ENCODE assay signal across 8 cellular contexts in the genomic region with DNA sequence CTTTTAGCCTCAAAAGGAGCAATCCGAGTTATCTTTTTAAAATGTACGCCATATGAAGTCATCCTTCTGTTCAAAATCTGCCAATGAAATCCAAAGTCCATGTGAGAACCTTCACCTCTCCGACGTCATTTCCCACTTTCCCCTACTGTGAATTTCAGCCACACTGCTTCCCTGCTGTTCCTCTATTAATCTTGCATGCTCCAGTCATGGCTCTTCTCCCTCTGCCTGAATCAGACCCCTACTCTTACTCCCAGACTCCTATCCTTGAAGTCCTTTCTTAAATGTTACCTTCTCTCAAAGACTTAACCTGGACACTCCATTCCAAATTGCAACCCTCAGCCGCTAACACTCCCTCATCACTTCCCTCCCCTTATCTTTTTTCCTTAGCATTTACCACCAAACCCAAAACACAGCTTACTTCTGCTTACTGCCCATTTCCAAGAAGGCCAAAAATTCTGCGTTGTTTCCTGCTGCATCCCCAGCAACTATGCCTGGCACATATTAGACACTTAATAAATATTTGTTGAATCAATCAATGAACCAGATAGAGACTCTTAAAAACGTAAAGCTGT. TPM values are rescaled to one million over a fixed set of nuclear protein-coding genes. Genes with fewer than 3 reads are reported as not detected.
A peak's percentile ranks its signal among the peaks of the same experiment; 100 is the strongest.
DNase-seq lines count a peak whose midpoint lies in the region; ATAC-seq, FAIRE-seq and TF ChIP-seq lines count a peak whose summit lies in the region.

No MANE protein-coding gene starts in this region.

- H3K4me3 Mint-ChIP-seq in CD4-positive, alpha-beta T cell = peak overlapping the region; percentile 99
- H3K4me3 Mint-ChIP-seq in IgD-negative memory B cell = peak overlapping the region; percentile 99
- H3K4me3 Mint-ChIP-seq in activated naive CD8-positive, alpha-beta T cell treated with anti-CD3 and anti-CD28 coated beads, Interleukin-2, amount 10 ng/mL, durations not matched to agents 7 days and 5 days = peak overlapping the region; percentile 87

- peak overlapping the region; percentile 87 for H3K4me3 ChIP-seq in thoracic aorta

- intact Hi-C loops in CD4-positive, alpha-beta T cell (cut with DNase I, micrococcal nuclease) = loop anchor here in 1 of 2 experiments (5.0 to 10.0 kb wide), 2 partner anchors 108 to 1869 kb away; partner anchors contain the start of genes NGLY1 and UBE2E1

- POLR2A ChIA-PET in CD4-positive, alpha-beta T cell (lab: Charles Lee) = interaction anchor here (1.1 to 3.5 kb wide), 11 partner anchors 9 to 1868 kb away, joined by 5 to 95 read pairs (median 16); partner anchors contain the start of gene NGLY1
- POLR2A ChIA-PET in activated naive CD8-positive, alpha-beta T cell treated with anti-CD3 and anti-CD28 coated beads, Interleukin-2, amount 10 ng/mL, durations not matched to agents 7 days and 5 days (lab: Charles Lee) = interaction anchor here (1.3 to 3.3 kb wide), 6 partner anchors 26 to 81 kb away, joined by 3 to 45 read pairs (median 18); no protein-coding TSS in a partner anchor

- ATAC-seq in CD4-positive, alpha-beta T cell (ENCODE audit: poor library complexity) = no peak
- no peak for ATAC-seq in activated naive CD8-positive, alpha-beta T cell treated with anti-CD3 and anti-CD28 coated beads, Interleukin-2, amount 10 ng/mL, durations not matched to agents 7 days and 5 days (ENCODE audit: low read depth)
- no peak for ATAC-seq in thoracic aorta (ENCODE audit: insufficient number of reproducible peaks, low FRiP score, low read depth)

- TF ChIP-seq CTCF in CD4-positive, alpha-beta T cell (IDR thresholded peaks at IDR 0.05) = no peak
- TF ChIP-seq CTCF in thoracic aorta (IDR thresholded peaks at IDR 0.05) (no peak), D721Med (IDR thresholded peaks at IDR 0.05; ENCODE audit: insufficient read depth, missing control alignments) (no peak)

- no peaks in the 10 kb centered on the region for H3K27me3 ChIP-seq in CD4-positive, alpha-beta T cell (ENCODE audit: control insufficient read depth, insufficient read depth, low read length)
- H3K27me3 ChIP-seq in thoracic aorta (replicated peaks; ENCODE audit: insufficient read depth) = no peaks in the 10 kb centered on the region

- DNase-seq in CD4-positive, alpha-beta T cell = no peak
- no peak for DNase-seq in activated naive CD8-positive, alpha-beta T cell treated with anti-CD3 and anti-CD28 coated beads, Interleukin-2, amount 10 ng/mL, durations not matched to agents 7 days and 5 days
- DNase-seq in kidney tubule cell (ENCODE audit: low spot score) = peak; percentile 41
- no peak for DNase-seq in thoracic aorta (ENCODE audit: low spot score)
- no peak for DNase-seq in D721Med (ENCODE audit: insufficient read length, low spot score)
- no peak for DNase-seq in stimulated activated CD4-positive, alpha-beta T cell treated with anti-CD3 and anti-CD28 coated beads, Interleukin-4, amount 100 ng/mL, for 1 hour
- no peak for DNase-seq in GM12891 (ENCODE audit: insufficient read length, low spot score)

- peak overlapping the region; percentile 98 for H3K27ac Mint-ChIP-seq in CD4-positive, alpha-beta T cell
- peak overlapping the region in 1 of 3 donors; percentile 99 for H3K27ac Mint-ChIP-seq in IgD-negative memory B cell
- no peak overlapping the region for H3K27ac Mint-ChIP-seq in activated naive CD8-positive, alpha-beta T cell treated with anti-CD3 and anti-CD28 coated beads, Interleukin-2, amount 10 ng/mL, durations not matched to agents 7 days and 5 days

- H3K4me1 Mint-ChIP-seq in CD4-positive, alpha-beta T cell (ENCODE audit: low read depth) = peaks cover 62% of the 10 kb centered on the region
- peaks cover 25 to 50% (median 42%) of the 10 kb centered on the region in 3 donors for H3K4me1 Mint-ChIP-seq in IgD-negative memory B cell
- peaks cover 35% of the 10 kb centered on the region for H3K4me1 Mint-ChIP-seq in activated naive CD8-positive, alpha-beta T cell treated with anti-CD3 and anti-CD28 coated beads, Interleukin-2, amount 10 ng/mL, durations not matched to agents 7 days and 5 days

- no peak for TF ChIP-seq POLR2A in GM12891 (IDR thresholded peaks at IDR 0.05; ENCODE audit: low read depth, low read length)

- H3K27ac ChIP-seq in CD4-positive, alpha-beta T cell (ENCODE audit: low read depth, low read length) = no peak overlapping the region
- H3K27ac ChIP-seq in thoracic aorta = peak overlapping the region; percentile 77 to 93

- H3K36me3 Mint-ChIP-seq in CD4-positive, alpha-beta T cell (ENCODE audit: low read depth) = peaks cover 43% of the 10 kb centered on the region
- H3K36me3 Mint-ChIP-seq in IgD-negative memory B cell = peaks cover 4% of the 10 kb centered on the region
- peaks cover 32% of the 10 kb centered on the region for H3K36me3 Mint-ChIP-seq in activated naive CD8-positive, alpha-beta T cell treated with anti-CD3 and anti-CD28 coated beads, Interleukin-2, amount 10 ng/mL, durations not matched to agents 7 days and 5 days

- CTCF ChIA-PET in CD4-positive, alpha-beta T cell (lab: Charles Lee) = interaction anchor here (1.6 kb wide), 1 partner anchor 33 kb away, joined by 7 read pairs; no protein-coding TSS in a partner anchor

- FAIRE-seq in D721Med (lab: Jason Lieb, UNC) = no peak
- FAIRE-seq in GM12891 (lab: Jason Lieb, UNC) = no peak

- no peaks in the 10 kb centered on the region for H3K27me3 Mint-ChIP-seq in CD4-positive, alpha-beta T cell
- H3K27me3 Mint-ChIP-seq in IgD-negative memory B cell = peaks cover 2% of the 10 kb centered on the region
- no peaks in the 10 kb centered on the region for H3K27me3 Mint-ChIP-seq in activated naive CD8-positive, alpha-beta T cell treated with anti-CD3 and anti-CD28 coated beads, Interleukin-2, amount 10 ng/mL, durations not matched to agents 7 days and 5 days

- no peaks in the 10 kb centered on the region for H3K36me3 ChIP-seq in thoracic aorta

- H3K4me1 ChIP-seq in thoracic aorta (ENCODE audit: control insufficient read depth in 1 of 2, low read depth in 2 of 2) = peaks cover 25 to 54% of the 10 kb centered on the region in 2 donors

- H3K9me3 ChIP-seq in CD4-positive, alpha-beta T cell (ENCODE audit: control insufficient read depth, low read length) = no peaks in the 10 kb centered on the region
- H3K9me3 ChIP-seq in thoracic aorta = no peaks in the 10 kb centered on the region

- H3K9me3 Mint-ChIP-seq in CD4-positive, alpha-beta T cell = no peaks in the 10 kb centered on the region
- no peaks in the 10 kb centered on the region for H3K9me3 Mint-ChIP-seq in IgD-negative memory B cell
- no peaks in the 10 kb centered on the region for H3K9me3 Mint-ChIP-seq in activated naive CD8-positive, alpha-beta T cell treated with anti-CD3 and anti-CD28 coated beads, Interleukin-2, amount 10 ng/mL, durations not matched to agents 7 days and 5 days

TF ChIP-seq in GM12891, 5 proteins besides CTCF, POLR2A, EP300 and RAD21:
- no peak for TF ChIP-seq POU2F2 (IDR thresholded peaks at IDR 0.05; ENCODE audit: low read depth, low read length)
- no peak for TF ChIP-seq TAF1 (IDR thresholded peaks at IDR 0.05; ENCODE audit: low read depth, low read length)
- TF ChIP-seq POLR2AphosphoS5 (IDR thresholded peaks at IDR 0.05; ENCODE audit: low read depth, low read length) = no peak
- TF ChIP-seq PAX5 (IDR thresholded peaks at IDR 0.05; ENCODE audit: insufficient read depth, low read length, severe bottlenecking) = no peak
- no peak for TF ChIP-seq SPI1 (IDR thresholded peaks at IDR 0.05; ENCODE audit: low read depth, low read length)

RNA-seq across cellular contexts. Expression of gene NKIRAS1, which starts 1.2 kb away (rescaled TPM):
- total RNA-seq in CD4-positive, alpha-beta T cell = 1 to 10 TPM; 3.2 to 3.8 TPM
- polyA plus RNA-seq in IgD-negative memory B cell = 2.8 TPM
- total RNA-seq in activated naive CD8-positive, alpha-beta T cell treated with anti-CD3 and anti-CD28 coated beads, Interleukin-2, amount 10 ng/mL, durations not matched to agents 7 days and 5 days = 1 to 10 TPM; 3.8 to 4.9 TPM
- total RNA-seq in thoracic aorta = 10 to 100 TPM; 15.8 to 21.0 TPM
- 5.7 TPM for polyA plus RNA-seq in GM12891 (2012; ENCODE audit: low read depth, missing spikeins)

RNA-seq across cellular contexts. Expression of gene RPL15, which starts 1.3 kb away (rescaled TPM):
- total RNA-seq in CD4-positive, alpha-beta T cell = 1,000 to 10,000 TPM; 2,331 to 2,343 TPM
- 4,864 TPM for polyA plus RNA-seq in IgD-negative memory B cell
- total RNA-seq in activated naive CD8-positive, alpha-beta T cell treated with anti-CD3 and anti-CD28 coated beads, Interleukin-2, amount 10 ng/mL, durations not matched to agents 7 days and 5 days = 1,000 to 10,000 TPM; 1,577 to 1,648 TPM
- total RNA-seq in thoracic aorta = 1,000 to 10,000 TPM; 1,178 to 1,268 TPM
- 5,041 TPM for polyA plus RNA-seq in GM12891 (2012; ENCODE audit: low read depth, missing spikeins)

RNA-seq across cellular contexts. Expression of gene NR1D2, which starts 29.5 kb away (rescaled TPM):
- total RNA-seq in CD4-positive, alpha-beta T cell = 100 to 1,000 TPM; 111 to 113 TPM
- 27.3 TPM for polyA plus RNA-seq in IgD-negative memory B cell
- total RNA-seq in activated naive CD8-positive, alpha-beta T cell treated with anti-CD3 and anti-CD28 coated beads, Interleukin-2, amount 10 ng/mL, durations not matched to agents 7 days and 5 days = 10 to 100 TPM; 20.2 TPM
- 10 to 100 TPM; 33.0 to 41.6 TPM for total RNA-seq in thoracic aorta
- 1.6 TPM for polyA plus RNA-seq in GM12891 (2012; ENCODE audit: low read depth, missing spikeins)
